ENCODE assay signal across 8 cellular contexts in genomic region chr6:80094017-80094416, GRCh38. TPM values are rescaled to one million over a fixed set of nuclear protein-coding genes. Genes with fewer than 3 reads are reported as not detected.
DNase-seq lines count a peak whose midpoint lies in the region; ATAC-seq and TF ChIP-seq lines count a peak whose summit lies in the region.

No MANE protein-coding gene starts in this region.

- H3K79me2 ChIP-seq in fibroblast of lung (ENCODE audit: control insufficient read depth, insufficient read depth, low read length), result no peaks in the 10 kb centered on the region

- H3K27ac Mint-ChIP-seq in activated CD4-positive, alpha-beta memory T cell treated with anti-CD3 and anti-CD28 coated beads, Interleukin-2, amount 10 ng/mL, durations not matched to agents 7 days and 5 days, result no peak overlapping the region

- H3K9me3 ChIP-seq in fibroblast of lung (ENCODE audit: control insufficient read depth, insufficient read depth, low read depth, low read length) (no peaks in the 10 kb centered on the region), gastrocnemius medialis (no peaks in the 10 kb centered on the region)

- H2AFZ ChIP-seq in fibroblast of lung (ENCODE audit: low read length), result no peak overlapping the region

- H4K20me1 ChIP-seq in fibroblast of lung (ENCODE audit: control insufficient read depth, extremely low read depth, insufficient read depth, low read length), result no peaks in the 10 kb centered on the region

- POLR2A ChIA-PET in RWPE1 (lab: Yijun Ruan, JAX; ENCODE audit: low non-redundant PET), result no interaction called here
- POLR2A ChIA-PET in activated CD4-positive, alpha-beta memory T cell treated with anti-CD3 and anti-CD28 coated beads, Interleukin-2, amount 10 ng/mL, durations not matched to agents 7 days and 5 days (lab: Charles Lee), result interaction anchor here (0.9 kb wide), 1 partner anchor 12 kb away, joined by 3 read pairs; no protein-coding TSS in a partner anchor

- H3K9ac ChIP-seq in fibroblast of lung (ENCODE audit: insufficient read depth, low read length), result no peak overlapping the region

- H3K4me1 Mint-ChIP-seq in activated CD4-positive, alpha-beta memory T cell treated with anti-CD3 and anti-CD28 coated beads, Interleukin-2, amount 10 ng/mL, durations not matched to agents 7 days and 5 days, result peaks cover 9% of the 10 kb centered on the region

- CTCF ChIA-PET in RWPE1 (lab: Yijun Ruan, JAX), result interaction anchor here (0.8 to 2.4 kb wide), 3 partner anchors 72 to 224 kb away, joined by 3 to 9 read pairs (median 3); no protein-coding TSS in a partner anchor
- CTCF ChIA-PET in activated CD4-positive, alpha-beta memory T cell treated with anti-CD3 and anti-CD28 coated beads, Interleukin-2, amount 10 ng/mL, durations not matched to agents 7 days and 5 days (lab: Charles Lee), result interaction anchor here (0.8 to 6.4 kb wide), 6 partner anchors 12 to 226 kb away, joined by 3 to 33 read pairs (median 5); partner anchors contain the start of gene BCKDHB

- H3K4me3 Mint-ChIP-seq in activated CD4-positive, alpha-beta memory T cell treated with anti-CD3 and anti-CD28 coated beads, Interleukin-2, amount 10 ng/mL, durations not matched to agents 7 days and 5 days, result no peak overlapping the region

- H3K9me3 Mint-ChIP-seq in activated CD4-positive, alpha-beta memory T cell treated with anti-CD3 and anti-CD28 coated beads, Interleukin-2, amount 10 ng/mL, durations not matched to agents 7 days and 5 days, result no peaks in the 10 kb centered on the region

- no peaks in the 10 kb centered on the region for H3K36me3 ChIP-seq in fibroblast of lung (ENCODE audit: control insufficient read depth, insufficient read depth, low read length)
- H3K36me3 ChIP-seq in gastrocnemius medialis, result no peaks in the 10 kb centered on the region

- H3K27me3 ChIP-seq in fibroblast of lung (ENCODE audit: control insufficient read depth, insufficient read depth, low read length) (no peaks in the 10 kb centered on the region), gastrocnemius medialis (no peaks in the 10 kb centered on the region)

- no peak overlapping the region for H3K4me2 ChIP-seq in fibroblast of lung (ENCODE audit: extremely low read depth, insufficient read depth, low read length)

- H3K36me3 Mint-ChIP-seq in activated CD4-positive, alpha-beta memory T cell treated with anti-CD3 and anti-CD28 coated beads, Interleukin-2, amount 10 ng/mL, durations not matched to agents 7 days and 5 days (ENCODE audit: low read depth), result no peaks in the 10 kb centered on the region

- TF ChIP-seq CTCF in RWPE1 (conservative IDR thresholded peaks at IDR 0.05; ENCODE audit: low read depth), result peak; percentile 69
- TF ChIP-seq CTCF in fibroblast of lung (conservative IDR thresholded peaks at IDR 0.05 in 1 of 2, IDR thresholded peaks at IDR 0.05 in 1 of 2; ENCODE audit: low read depth in 1 of 2, low read length in 2 of 2), result peak; percentile 37 to 52
- peak in 4 of 5 experiments; percentile 3 to 39 (median 27) for TF ChIP-seq CTCF in gastrocnemius medialis (IDR thresholded peaks at IDR 0.05 in 4 of 5, conservative IDR thresholded peaks at IDR 0.05 in 1 of 5)

- in situ Hi-C loops in gastrocnemius medialis (cut with MboI; ENCODE audit: low sequenced_read_pairs in 4 of 4), result no loop called here

- intact Hi-C loops in gastrocnemius medialis (cut with DNase I; ENCODE audit: low total_unique reads), result loop anchor here (5.0 kb wide), 1 partner anchor 317 kb away; no protein-coding TSS in a partner anchor

- H3K4me1 ChIP-seq in fibroblast of lung (ENCODE audit: control insufficient read depth, extremely low read depth, insufficient read depth, low read length), result no peaks in the 10 kb centered on the region
- H3K4me1 ChIP-seq in gastrocnemius medialis, result no peaks in the 10 kb centered on the region

- no peak for TF ChIP-seq POLR2A in gastrocnemius medialis (IDR thresholded peaks at IDR 0.05)

- H3K27ac ChIP-seq in RWPE1, result no peak overlapping the region
- no peak overlapping the region for H3K27ac ChIP-seq in fibroblast of lung (ENCODE audit: insufficient read depth, low read length)
- no peak overlapping the region for H3K27ac ChIP-seq in gastrocnemius medialis

- DNase-seq in NCI-H2196 (lab: John Stamatoyannopoulos, UW; ENCODE audit: unreplicated experiment) (peak; percentile 14), NCI-H2196 treated with DMSO at 0.1 percent for 48 hours (lab: John Stamatoyannopoulos, UW; ENCODE audit: unreplicated experiment) (no peak), RWPE1 (ENCODE audit: low spot score) (peak; percentile 31), fibroblast of lung (ENCODE audit: low read depth in 2 of 2) (peak; percentile 11 to 38), gastrocnemius medialis (no peak), NCI-H2081 treated with DMSO at 0.1 percent for 48 hours (lab: John Stamatoyannopoulos, UW) (no peak)
- DNase-seq in activated CD4-positive, alpha-beta memory T cell treated with anti-CD3 and anti-CD28 coated beads, Interleukin-2, amount 10 ng/mL, durations not matched to agents 7 days and 5 days, result no peak

- peaks cover 4% of the 10 kb centered on the region for H3K27me3 Mint-ChIP-seq in activated CD4-positive, alpha-beta memory T cell treated with anti-CD3 and anti-CD28 coated beads, Interleukin-2, amount 10 ng/mL, durations not matched to agents 7 days and 5 days

- H3K4me3 ChIP-seq in fibroblast of lung (replicated peaks in 1 of 4; ENCODE audit: control extremely low read depth in 1 of 4, insufficient read depth in 1 of 4, low read depth in 3 of 4, low read length in 4 of 4), result no peak overlapping the region
- no peak overlapping the region for H3K4me3 ChIP-seq in gastrocnemius medialis

- ATAC-seq in HG02623 (IDR thresholded peaks at IDR 0.05; ENCODE audit: unreplicated experiment) (peak; percentile 48), gastrocnemius medialis (no peak)

RNA-seq across cellular contexts. Expression of gene BCKDHB, which starts 12.5 kb away (rescaled TPM):
- total RNA-seq in fibroblast of lung (6.2 and 8.3 TPM in 2 replicates), gastrocnemius medialis (1 to 10 TPM; 1.6 to 6.9 (median 4.8) TPM)
- polyA plus RNA-seq in fibroblast of lung, result 16.2 and 16.5 TPM in 2 replicates
- polyA plus RNA-seq in fibroblast of lung (2012), result 8.9 and 10.4 TPM in 2 replicates
- polyA minus RNA-seq in fibroblast of lung (ENCODE audit: low replicate concordance), result 3.6 and 6.6 TPM in 2 replicates
- 10 to 100 TPM; 13.5 to 16.5 TPM for total RNA-seq in activated CD4-positive, alpha-beta memory T cell treated with anti-CD3 and anti-CD28 coated beads, Interleukin-2, amount 10 ng/mL, durations not matched to agents 7 days and 5 days

Comparison
In these comparisons a context has a peak if more than half of its experiments do, and no peak if none do; other contexts are left out.
1. DNase-seq: peak in NCI-H2196 (single experiment), RWPE1 (single experiment) and fibroblast of lung (2 of 2); none in NCI-H2196 treated with DMSO at 0.1 percent for 48 hours (single experiment), gastrocnemius medialis (0 of 2), activated CD4-positive, alpha-beta memory T cell treated with anti-CD3 and anti-CD28 coated beads, Interleukin-2, amount 10 ng/mL, durations not matched to agents 7 days and 5 days (single experiment) and NCI-H2081 treated with DMSO at 0.1 percent for 48 hours (single experiment).
2. Peak in every context shown above with its lines, with median percentiles within 50 percentile points of each other: CTCF ChIP-seq.